8 cellular contexts compared by ENCODE assay signal in the genomic region with DNA sequence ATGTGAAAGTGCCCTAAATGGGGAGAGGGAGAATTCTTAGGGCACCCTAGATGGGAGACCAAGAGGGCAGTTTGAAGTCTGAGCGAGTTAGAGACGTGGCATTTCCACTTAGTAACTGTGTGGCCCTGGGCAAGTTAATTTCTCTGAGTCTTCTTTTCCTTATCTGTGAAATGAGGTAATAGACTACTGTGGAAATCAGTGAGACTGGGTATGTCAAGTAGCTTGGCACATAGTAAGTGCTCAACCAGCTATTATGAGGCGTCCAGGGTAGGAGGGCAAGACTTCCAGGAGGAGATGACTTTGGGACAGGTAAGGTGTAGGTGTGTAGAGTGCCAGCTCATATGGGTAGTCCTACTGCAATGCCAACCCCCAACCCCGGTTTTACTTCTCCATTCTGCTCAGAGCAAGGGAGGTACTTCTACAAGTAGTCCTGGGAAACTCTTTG. TPM values are rescaled to one million over a fixed set of nuclear protein-coding genes. Genes with fewer than 3 reads are reported as not detected.
DNase-seq lines count a peak whose midpoint lies in the region; ATAC-seq and TF ChIP-seq lines count a peak whose summit lies in the region.

No MANE protein-coding gene starts in this region.

- peak overlapping the region; percentile 91 for H3K27ac Mint-ChIP-seq in activated CD4-positive, alpha-beta T cell treated with anti-CD3 and anti-CD28 coated beads, Interleukin-2, amount 10 ng/mL, durations not matched to agents 24 days and 14 days

- no peak for DNase-seq in AG04449 (ENCODE audit: low read depth, low spot score)
- DNase-seq in activated CD4-positive, alpha-beta T cell treated with anti-CD3 and anti-CD28 coated beads, Interleukin-2, amount 10 ng/mL, durations not matched to agents 24 days and 14 days, result peak; percentile 65
- DNase-seq in foreskin fibroblast, result no peak
- DNase-seq in gastrocnemius medialis, result no peak
- no peak for DNase-seq in ureter (ENCODE audit: low spot score)
- DNase-seq in left lobe of liver (ENCODE audit: low spot score), result no peak

- H3K27me3 ChIP-seq in gastrocnemius medialis, result no peaks in the 10 kb centered on the region

- peaks cover 8% of the 10 kb centered on the region for H3K9me3 Mint-ChIP-seq in activated CD4-positive, alpha-beta T cell treated with anti-CD3 and anti-CD28 coated beads, Interleukin-2, amount 10 ng/mL, durations not matched to agents 24 days and 14 days

- in situ Hi-C loops in gastrocnemius medialis (cut with MboI; ENCODE audit: low sequenced_read_pairs in 4 of 4), result no loop called here

- H3K36me3 ChIP-seq in gastrocnemius medialis, result no peaks in the 10 kb centered on the region

- intact Hi-C loops in activated CD4-positive, alpha-beta T cell treated with anti-CD3 and anti-CD28 coated beads, Interleukin-2, amount 10 ng/mL, durations not matched to agents 24 days and 14 days (cut with micrococcal nuclease), result no loop called here
- intact Hi-C loops in gastrocnemius medialis (cut with DNase I; ENCODE audit: low total_unique reads), result loop anchor here (5.0 kb wide), 1 partner anchor 71 kb away; a partner anchor contains a TSS

- ATAC-seq in GM18873 (IDR thresholded peaks at IDR 0.05; ENCODE audit: low FRiP score, unreplicated experiment), result peak; percentile 59
- peak; percentile 58 for ATAC-seq in HG03196 (IDR thresholded peaks at IDR 0.05; ENCODE audit: unreplicated experiment)
- ATAC-seq in gastrocnemius medialis, result no peak
- no peak for ATAC-seq in left lobe of liver

- POLR2A ChIA-PET in AG04449 (lab: Yijun Ruan, JAX), result no interaction called here

- no peaks in the 10 kb centered on the region for H3K9me3 ChIP-seq in gastrocnemius medialis

- TF ChIP-seq CTCF in AG04449 (IDR thresholded peaks at IDR 0.05; ENCODE audit: insufficient read depth, low read length, missing control alignments) (no peak), foreskin fibroblast (IDR thresholded peaks at IDR 0.05; ENCODE audit: low read depth, low read length) (no peak), gastrocnemius medialis (IDR thresholded peaks at IDR 0.05 in 4 of 5, conservative IDR thresholded peaks at IDR 0.05 in 1 of 5) (no peak)

- peak overlapping the region; percentile 97 for H3K4me3 Mint-ChIP-seq in activated CD4-positive, alpha-beta T cell treated with anti-CD3 and anti-CD28 coated beads, Interleukin-2, amount 10 ng/mL, durations not matched to agents 24 days and 14 days

- no peaks in the 10 kb centered on the region for H3K27me3 Mint-ChIP-seq in activated CD4-positive, alpha-beta T cell treated with anti-CD3 and anti-CD28 coated beads, Interleukin-2, amount 10 ng/mL, durations not matched to agents 24 days and 14 days

- H3K4me1 Mint-ChIP-seq in activated CD4-positive, alpha-beta T cell treated with anti-CD3 and anti-CD28 coated beads, Interleukin-2, amount 10 ng/mL, durations not matched to agents 24 days and 14 days, result peaks cover 37% of the 10 kb centered on the region

- peak overlapping the region in 3 of 4 donors; percentile 20 to 74 (median 66) for H3K27ac ChIP-seq in gastrocnemius medialis

- H3K36me3 Mint-ChIP-seq in activated CD4-positive, alpha-beta T cell treated with anti-CD3 and anti-CD28 coated beads, Interleukin-2, amount 10 ng/mL, durations not matched to agents 24 days and 14 days (ENCODE audit: low read depth), result peaks cover 29% of the 10 kb centered on the region

- CTCF ChIA-PET in AG04449 (lab: Yijun Ruan, JAX), result no interaction called here

- peaks cover 18% of the 10 kb centered on the region in 2 donors for H3K4me1 ChIP-seq in gastrocnemius medialis

- H3K4me3 ChIP-seq in AG04449 (ENCODE audit: low read depth, low read length) (peak overlapping the region; percentile 94), foreskin fibroblast (ENCODE audit: low read depth in 1 of 2, low read length in 2 of 2) (peak overlapping the region; percentile 89 to 95), gastrocnemius medialis (peak overlapping the region; percentile 79 to 96 (median 86))

- TF ChIP-seq POLR2A in gastrocnemius medialis (IDR thresholded peaks at IDR 0.05), result no peak

RNA-seq across cellular contexts. Expression of a gene that starts 0.8 kb away (rescaled TPM):
- total RNA-seq in activated CD4-positive, alpha-beta T cell treated with anti-CD3 and anti-CD28 coated beads, Interleukin-2, amount 10 ng/mL, durations not matched to agents 24 days and 14 days, result 34.7 and 35.5 TPM in 2 replicates
- total RNA-seq in gastrocnemius medialis (1 to 10 TPM; 4.8 to 8.7 (median 6.4) TPM), ureter (35.4 TPM), left lobe of liver (19.3 TPM)

Comparison
In these comparisons a context has a peak if more than half of its experiments do, and no peak if none do; other contexts are left out.
1. ATAC-seq: peak in GM18873 (single experiment) and HG03196 (single experiment); none in gastrocnemius medialis (0 of 2) and left lobe of liver (single experiment).
2. Peak in every context shown above with its lines, with median percentiles within 50 percentile points of each other: H3K4me3 ChIP-seq.